In the genomic region with DNA sequence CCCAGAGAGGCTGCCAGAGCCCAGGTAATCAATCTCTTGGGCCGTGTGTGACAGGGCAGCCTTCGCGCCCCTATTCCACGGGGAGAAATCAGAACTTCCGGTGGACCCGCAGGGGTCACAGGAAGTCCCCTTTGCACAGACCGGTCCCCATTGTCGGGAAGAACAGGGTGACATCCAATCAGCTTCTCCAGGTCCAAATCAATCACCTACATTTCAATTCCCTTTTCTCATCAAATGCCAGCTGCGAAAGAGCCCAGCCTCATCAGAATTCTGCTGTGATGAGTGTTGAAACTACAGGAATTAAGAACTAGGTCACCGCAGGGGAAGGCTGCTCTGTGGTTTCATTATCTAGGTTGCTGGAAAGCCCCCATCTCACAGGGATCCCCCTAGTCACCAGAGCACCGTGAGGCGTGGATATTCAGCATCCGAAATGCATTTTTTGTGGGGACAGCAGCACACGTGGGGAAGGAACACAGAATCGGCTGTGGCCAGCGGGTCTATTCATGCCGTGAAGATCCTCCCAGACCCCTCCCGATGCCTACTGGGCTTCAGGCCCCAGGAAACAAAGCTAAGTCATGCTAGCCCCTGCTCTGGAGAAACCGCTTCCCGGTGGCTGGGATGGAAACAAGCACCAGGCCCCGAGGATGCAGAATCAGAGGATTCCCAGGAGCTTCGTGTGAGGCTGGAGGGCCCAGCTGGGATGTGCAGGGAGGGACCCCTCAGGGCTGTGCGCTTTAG, we compare ENCODE assay signal across 8 cellular contexts.
A peak's percentile ranks its signal among the peaks of the same experiment; 100 is the strongest.
DNase-seq lines count a peak whose midpoint lies in the region; ATAC-seq lines count a peak whose summit lies in the region.

No MANE protein-coding gene starts in this region.

- peak; percentile 90 for ATAC-seq in HG03432 (IDR thresholded peaks at IDR 0.05; ENCODE audit: unreplicated experiment)
- peak; percentile 92 for ATAC-seq in stimulated activated naive CD8-positive, alpha-beta T cell treated with anti-CD3 and anti-CD28 coated beads, Interleukin-15, Interleukin-2, amounts not matched to agents 100 U/mL and 50 U/mL, for 24 hours

- peak; percentile 79 for DNase-seq in activated naive CD4-positive, alpha-beta T cell treated with Interleukin-2 at 50 U/mL for 16 hours
- DNase-seq in activated naive CD4-positive, alpha-beta T cell (lab: John Stamatoyannopoulos, UW) = no peak
- peak; percentile 71 to 76 for DNase-seq in activated T-cell treated with anti-CD3 and anti-CD28 coated beads, Interleukin-2, amount 50 U/mL, for 48 hours
- peak; percentile 35 for DNase-seq in mesenteric fat pad (ENCODE audit: low spot score)
- DNase-seq in stimulated activated naive CD8-positive, alpha-beta T cell treated with anti-CD3 and anti-CD28 coated beads, Interleukin-15, Interleukin-2, amounts not matched to agents 100 U/mL and 50 U/mL, for 24 hours = peak; percentile 68
- DNase-seq in OCI-M1 (lab: John Stamatoyannopoulos, UW) = no peak
- DNase-seq in NCI-H187 (lab: John Stamatoyannopoulos, UW) = no peak

Comparison
In these comparisons a context has a peak if more than half of its experiments do, and no peak if none do; other contexts are left out.
1. DNase-seq: peak in activated naive CD4-positive, alpha-beta T cell treated with Interleukin-2 at 50 U/mL for 16 hours (single experiment), activated T-cell treated with anti-CD3 and anti-CD28 coated beads, Interleukin-2, amount 50 U/mL, for 48 hours (2 of 2), mesenteric fat pad (single experiment) and stimulated activated naive CD8-positive, alpha-beta T cell treated with anti-CD3 and anti-CD28 coated beads, Interleukin-15, Interleukin-2, amounts not matched to agents 100 U/mL and 50 U/mL, for 24 hours (single experiment); none in activated naive CD4-positive, alpha-beta T cell (0 of 4), OCI-M1 (single experiment) and NCI-H187 (0 of 2).